Comparison of ENCODE assay signal across 12 cellular contexts in genomic region chr18:666177-666576, GRCh38. TPM values are rescaled to one million over a fixed set of nuclear protein-coding genes. Genes with fewer than 3 reads are reported as not detected.
DNase-seq lines count a peak whose midpoint lies in the region; ATAC-seq and TF ChIP-seq lines count a peak whose summit lies in the region.
"Had no signal": no experiment of that assay in that cellular context is flagged by ENCODE, and none has a peak within 500 bp of the region (broad histone marks: within the 10 kb centered on the region; RNA-seq: fewer than 3 reads in every experiment).

No MANE protein-coding gene starts in this region.

- dilution Hi-C loops in IMR-90 (cut with HindIII; ENCODE audit: low sequenced_read_pairs, unreplicated experiment) = no loop called here

- 96% methylated on average over 4 of the region's 8 CpGs; no CpG with 5 or more reads in 1 of the 2 experiments for WGBS in IMR-90 (ENCODE audit: extremely low coverage in 2 of 2, insufficient read length in 1 of 2), 2 experiments
- WGBS in esophagus squamous epithelium, 2 donors = 89 to 92% methylated on average over 7 to 8 of the region's 8 CpGs

- no peak overlapping the region for H2AK5ac ChIP-seq in IMR-90 (ENCODE audit: low read depth, low read length)

- no peak overlapping the region for H2BK120ac ChIP-seq in IMR-90 (ENCODE audit: low read depth, low read length)

- no peaks in the 10 kb centered on the region for H3K9me1 ChIP-seq in IMR-90 (ENCODE audit: insufficient read depth, low read length)

- H3K18ac ChIP-seq in IMR-90 (ENCODE audit: low read depth, low read length) = no peak overlapping the region

- no peaks in the 10 kb centered on the region for H3K27me3 ChIP-seq in IMR-90 (ENCODE audit: control insufficient read depth, insufficient read depth, low read length)
- H3K27me3 ChIP-seq in left lung = no peaks in the 10 kb centered on the region
- H3K27me3 ChIP-seq in esophagus squamous epithelium = no peaks in the 10 kb centered on the region
- H3K27me3 ChIP-seq: right atrium auricular region, upper lobe of right lung had no signal

- peaks cover 54% of the 10 kb centered on the region for H3K36me3 Mint-ChIP-seq in activated T-helper 1 cell treated with anti-CD3 and anti-CD28 coated beads, Interleukin-12 subunit alpha, Interleukin-12 subunit beta, Interleukin-2, Interleukin-4 antibody, amounts not matched to agents 30 ng/mL and 10 ng/mL and 1 ng/mL, durations not matched to agents 14 hours and 24 hours and 36 hours (ENCODE audit: low read depth)
- H3K36me3 Mint-ChIP-seq in stimulated activated naive B cell treated with anti-CD40 and anti-IgM and Interleukin-4, amounts not matched to agents 10 μg/mL and 1 μg/mL and 100 μg/mL, for 72 hours = peaks cover 19 to 31% of the 10 kb centered on the region in 2 donors

- H2AFZ ChIP-seq in IMR-90 (replicated peaks; ENCODE audit: low read length, poor library complexity) = no peak overlapping the region

- H4K8ac ChIP-seq in IMR-90 (ENCODE audit: low read depth in 2 of 2, low read length in 2 of 2) = no peak overlapping the region

- CTCF ChIA-PET in IMR-90 (lab: Yijun Ruan, JAX) = interaction anchor here (1.2 kb wide), 1 partner anchor 19 kb away, joined by 3 read pairs; no protein-coding TSS in a partner anchor

- H3K56ac ChIP-seq in IMR-90 (ENCODE audit: extremely low read depth, insufficient read depth, low read length) = no peak overlapping the region

- no peak overlapping the region for H3K4ac ChIP-seq in IMR-90 (ENCODE audit: low read depth, low read length)

- no peak overlapping the region for H4K5ac ChIP-seq in IMR-90 (ENCODE audit: low read depth, low read length)

- no peak; the same call in 1 of the 2 replicates for ATAC-seq in IMR-90 (ENCODE audit: low read depth)
- peak; percentile 23 for ATAC-seq in left lung
- no peak for ATAC-seq in HG03196 (IDR thresholded peaks at IDR 0.05; ENCODE audit: unreplicated experiment)
- ATAC-seq in stimulated activated naive B cell treated with anti-CD40 and anti-IgM and Interleukin-4, amounts not matched to agents 10 μg/mL and 1 μg/mL and 100 μg/mL, for 72 hours (replicated peaks) = no peak
- ATAC-seq in HG03442 (IDR thresholded peaks at IDR 0.05; ENCODE audit: unreplicated experiment) = no peak
- ATAC-seq: upper lobe of right lung had no signal

- H2BK20ac ChIP-seq in IMR-90 (ENCODE audit: low read depth, low read length) = no peak overlapping the region

- no peak overlapping the region for H2BK15ac ChIP-seq in IMR-90 (ENCODE audit: low read depth, low read length)

- H4K91ac ChIP-seq in IMR-90 (ENCODE audit: insufficient read depth, low read depth, low read length) = no peak overlapping the region

- DNase-seq in IMR-90 (no peak), left lung (no peak), esophagus squamous epithelium (lab: John Stamatoyannopoulos, UW) (no peak)
- no peak for DNase-seq in activated T-helper 1 cell treated with anti-CD3 and anti-CD28 coated beads, Interleukin-12 subunit alpha, Interleukin-12 subunit beta, Interleukin-2, Interleukin-4 antibody, amounts not matched to agents 30 ng/mL and 10 ng/mL and 1 ng/mL, durations not matched to agents 14 hours and 24 hours and 36 hours (ENCODE audit: low spot score)
- DNase-seq in stimulated activated naive B cell treated with anti-CD40 and anti-IgM and Interleukin-4, amounts not matched to agents 10 μg/mL and 1 μg/mL and 100 μg/mL, for 72 hours = no peak
- DNase-seq: activated effector memory CD4-positive, alpha-beta T cell treated with anti-CD3 and anti-CD28 coated beads, Interleukin-2, amount 50 U/mL, for 16 hours; upper lobe of right lung had no signal

- peaks cover 28% of the 10 kb centered on the region for H3K36me3 ChIP-seq in IMR-90 (ENCODE audit: control insufficient read depth, insufficient read depth, low read length)
- H3K36me3 ChIP-seq in left lung = peaks cover 0 to 25% of the 10 kb centered on the region in 2 donors
- peaks cover 0 to 26% (median 4%) of the 10 kb centered on the region in 3 donors for H3K36me3 ChIP-seq in esophagus squamous epithelium

- TF ChIP-seq RAD21 in IMR-90 (IDR thresholded peaks at IDR 0.05; ENCODE audit: low read length) = no peak

- H3K9ac ChIP-seq in IMR-90 (ENCODE audit: low read depth, low read length) = no peak overlapping the region

- H2BK5ac ChIP-seq in IMR-90 (ENCODE audit: low read depth, low read length, poor library complexity, severe bottlenecking) = no peak overlapping the region

- intact Hi-C loops in IMR-90 (cut with micrococcal nuclease) (no loop called here), left lung (cut with DNase I) (no loop called here), esophagus squamous epithelium (cut with DNase I) (no loop called here)
- intact Hi-C loops in activated T-helper 1 cell treated with anti-CD3 and anti-CD28 coated beads, Interleukin-12 subunit alpha, Interleukin-12 subunit beta, Interleukin-2, Interleukin-4 antibody, amounts not matched to agents 30 ng/mL and 10 ng/mL and 1 ng/mL, durations not matched to agents 14 hours and 24 hours and 36 hours (cut with micrococcal nuclease) = no loop called here

- H3K9me3 Mint-ChIP-seq in activated T-helper 1 cell treated with anti-CD3 and anti-CD28 coated beads, Interleukin-12 subunit alpha, Interleukin-12 subunit beta, Interleukin-2, Interleukin-4 antibody, amounts not matched to agents 30 ng/mL and 10 ng/mL and 1 ng/mL, durations not matched to agents 14 hours and 24 hours and 36 hours = peaks cover 3% of the 10 kb centered on the region
- H3K9me3 Mint-ChIP-seq in stimulated activated naive B cell treated with anti-CD40 and anti-IgM and Interleukin-4, amounts not matched to agents 10 μg/mL and 1 μg/mL and 100 μg/mL, for 72 hours = peaks cover 9% of the 10 kb centered on the region in 2 donors

- TF ChIP-seq CTCF in GM12872 (IDR thresholded peaks at IDR 0.05; ENCODE audit: insufficient read depth, low read depth, low read length) = peak; percentile 36; the same call in 1 of the 3 replicates
- 0 out of 2 replicates have a peak, but pooled peaks have one; percentile 27 for TF ChIP-seq CTCF in IMR-90 (conservative IDR thresholded peaks at IDR 0.05; ENCODE audit: low read depth, low read length)
- TF ChIP-seq CTCF in left lung (IDR thresholded peaks at IDR 0.05) = no peak
- TF ChIP-seq CTCF in esophagus squamous epithelium (IDR thresholded peaks at IDR 0.05) = peak in 1 of 6 experiments; percentile 6

- no peaks in the 10 kb centered on the region for H3K27me3 Mint-ChIP-seq in activated T-helper 1 cell treated with anti-CD3 and anti-CD28 coated beads, Interleukin-12 subunit alpha, Interleukin-12 subunit beta, Interleukin-2, Interleukin-4 antibody, amounts not matched to agents 30 ng/mL and 10 ng/mL and 1 ng/mL, durations not matched to agents 14 hours and 24 hours and 36 hours (ENCODE audit: insufficient read depth)
- H3K27me3 Mint-ChIP-seq in stimulated activated naive B cell treated with anti-CD40 and anti-IgM and Interleukin-4, amounts not matched to agents 10 μg/mL and 1 μg/mL and 100 μg/mL, for 72 hours = peaks cover 4% of the 10 kb centered on the region in 2 donors

- in situ Hi-C loops in IMR-90 (cut with MboI; ENCODE audit: low sequenced_read_pairs) = no loop called here

- no TSS peak for BruUV-seq in IMR-90 (replicated peaks; lab: Mats Ljungman, UMichigan)

- no peak overlapping the region for H3K27ac ChIP-seq in IMR-90 (ENCODE audit: insufficient read depth, low read length)
- H3K27ac ChIP-seq in left lung = no peak overlapping the region
- H3K27ac ChIP-seq in esophagus squamous epithelium = no peak overlapping the region
- H3K27ac ChIP-seq: coronary artery, right atrium auricular region, upper lobe of right lung had no signal

- H4K20me1 ChIP-seq in IMR-90 (ENCODE audit: insufficient read depth, low read length) = peaks cover 6% of the 10 kb centered on the region

- H3K4me1 ChIP-seq in IMR-90 (ENCODE audit: control insufficient read depth, insufficient read depth, low read length) (no peaks in the 10 kb centered on the region), left lung (no peaks in the 10 kb centered on the region), esophagus squamous epithelium (no peaks in the 10 kb centered on the region)
- H3K4me1 ChIP-seq: right atrium auricular region, upper lobe of right lung had no signal

- TF ChIP-seq POLR2A in IMR-90 (IDR thresholded peaks at IDR 0.05; ENCODE audit: low read depth, low read length) = no peak
- no peak for TF ChIP-seq POLR2A in esophagus squamous epithelium (IDR thresholded peaks at IDR 0.05)

- H3K4me3 ChIP-seq in IMR-90 (ENCODE audit: insufficient read depth, low read depth, low read length) (no peak overlapping the region), left lung (no peak overlapping the region), esophagus squamous epithelium (no peak overlapping the region)
- H3K4me3 ChIP-seq: coronary artery, right atrium auricular region, upper lobe of right lung had no signal

- H3K4me3 Mint-ChIP-seq in activated T-helper 1 cell treated with anti-CD3 and anti-CD28 coated beads, Interleukin-12 subunit alpha, Interleukin-12 subunit beta, Interleukin-2, Interleukin-4 antibody, amounts not matched to agents 30 ng/mL and 10 ng/mL and 1 ng/mL, durations not matched to agents 14 hours and 24 hours and 36 hours = peak overlapping the region; percentile 16
- H3K4me3 Mint-ChIP-seq in stimulated activated naive B cell treated with anti-CD40 and anti-IgM and Interleukin-4, amounts not matched to agents 10 μg/mL and 1 μg/mL and 100 μg/mL, for 72 hours = no peak overlapping the region

- POLR2A ChIA-PET in IMR-90 (lab: Charles Lee; ENCODE audit: unreplicated experiment) = no interaction called here

- H3K4me2 ChIP-seq in IMR-90 (ENCODE audit: low read depth, low read length) = no peak overlapping the region

- H3K9me3 ChIP-seq in IMR-90 (ENCODE audit: control insufficient read depth, insufficient read depth, low read length) (no peaks in the 10 kb centered on the region), left lung (no peaks in the 10 kb centered on the region), esophagus squamous epithelium (no peaks in the 10 kb centered on the region)
- H3K9me3 ChIP-seq: right atrium auricular region, upper lobe of right lung had no signal

- peaks cover 12 to 27% of the 10 kb centered on the region in 2 experiments for H3K79me1 ChIP-seq in IMR-90 (ENCODE audit: low read depth in 1 of 2, low read length in 2 of 2)

- no peak overlapping the region for H3K27ac Mint-ChIP-seq in activated T-helper 1 cell treated with anti-CD3 and anti-CD28 coated beads, Interleukin-12 subunit alpha, Interleukin-12 subunit beta, Interleukin-2, Interleukin-4 antibody, amounts not matched to agents 30 ng/mL and 10 ng/mL and 1 ng/mL, durations not matched to agents 14 hours and 24 hours and 36 hours
- H3K27ac Mint-ChIP-seq in stimulated activated naive B cell treated with anti-CD40 and anti-IgM and Interleukin-4, amounts not matched to agents 10 μg/mL and 1 μg/mL and 100 μg/mL, for 72 hours = no peak overlapping the region

- H3K4me1 Mint-ChIP-seq in activated T-helper 1 cell treated with anti-CD3 and anti-CD28 coated beads, Interleukin-12 subunit alpha, Interleukin-12 subunit beta, Interleukin-2, Interleukin-4 antibody, amounts not matched to agents 30 ng/mL and 10 ng/mL and 1 ng/mL, durations not matched to agents 14 hours and 24 hours and 36 hours (ENCODE audit: low read depth) = peaks cover 35% of the 10 kb centered on the region
- H3K4me1 Mint-ChIP-seq in stimulated activated naive B cell treated with anti-CD40 and anti-IgM and Interleukin-4, amounts not matched to agents 10 μg/mL and 1 μg/mL and 100 μg/mL, for 72 hours = no peaks in the 10 kb centered on the region

- peak overlapping the region; percentile 16 for H2AK9ac ChIP-seq in IMR-90 (replicated peaks; ENCODE audit: low read depth, low read length, poor library complexity)

- H3K14ac ChIP-seq in IMR-90 (replicated peaks; ENCODE audit: low read depth, low read length) = no peak overlapping the region

- no peak overlapping the region for H3K23ac ChIP-seq in IMR-90 (ENCODE audit: low read depth, low read length)

RNA-seq across cellular contexts. Expression of gene TYMS, which starts 8.7 kb away (rescaled TPM):
- total RNA-seq in IMR-90 (2012; rRNA removed) (26.7 and 28.3 TPM in 2 replicates), left lung (10 to 100 TPM; 25.9 to 39.6 TPM), esophagus squamous epithelium (10 to 100 TPM in 3 of 4 donors, 1 to 10 TPM in 1; 6.7 to 29.6 (median 21.3) TPM)
- polyA plus RNA-seq in IMR-90 (2012; rRNA removed) = 92.2 and 96.9 TPM in 2 replicates
- 43.9 and 50.3 TPM in 2 replicates for polyA plus RNA-seq in IMR-90 (2012; cell fraction: cytosol; rRNA removed)
- 21.3 and 23.1 TPM in 2 replicates for polyA plus RNA-seq in IMR-90 (2012; cell fraction: nucleus; rRNA removed; ENCODE audit: low replicate concordance)
- total RNA-seq in activated T-helper 1 cell treated with anti-CD3 and anti-CD28 coated beads, Interleukin-12 subunit alpha, Interleukin-12 subunit beta, Interleukin-2, Interleukin-4 antibody, amounts not matched to agents 30 ng/mL and 10 ng/mL and 1 ng/mL, durations not matched to agents 14 hours and 24 hours and 36 hours = 246 and 257 TPM in 2 replicates

RNA-seq across cellular contexts. Expression of gene ENOSF1, which starts 46.3 kb away (rescaled TPM):
- total RNA-seq in IMR-90 (2012; rRNA removed) (10.0 and 12.2 TPM in 2 replicates), left lung (10 to 100 TPM; 72.7 to 96.7 TPM), esophagus squamous epithelium (10 to 100 TPM; 31.7 to 63.7 (median 47.1) TPM)
- polyA plus RNA-seq in IMR-90 (2012; rRNA removed) = 10.6 and 12.6 TPM in 2 replicates
- polyA plus RNA-seq in IMR-90 (2012; cell fraction: cytosol; rRNA removed) = 6.0 and 7.4 TPM in 2 replicates
- 75.1 and 113 TPM in 2 replicates for polyA plus RNA-seq in IMR-90 (2012; cell fraction: nucleus; rRNA removed; ENCODE audit: low replicate concordance)
- 84.4 and 96.1 TPM in 2 replicates for total RNA-seq in activated T-helper 1 cell treated with anti-CD3 and anti-CD28 coated beads, Interleukin-12 subunit alpha, Interleukin-12 subunit beta, Interleukin-2, Interleukin-4 antibody, amounts not matched to agents 30 ng/mL and 10 ng/mL and 1 ng/mL, durations not matched to agents 14 hours and 24 hours and 36 hours

Comparison
In these comparisons a context has a peak if more than half of its experiments do, and no peak if none do; other contexts are left out.
1. CTCF ChIP-seq: peak in GM12872 (single experiment) and IMR-90 (single experiment); none in left lung (0 of 2).